1 cellular context compared by ENCODE assay signal in genomic region chr4:996994-997374, GRCh38.
TF ChIP-seq lines count a peak whose summit lies in the region.

No MANE protein-coding gene starts in this region.

TF ChIP-seq in GM23338, 12 proteins besides CTCF, POLR2A, EP300 and RAD21 (continued from another document):
- TF ChIP-seq, protein P1, sequence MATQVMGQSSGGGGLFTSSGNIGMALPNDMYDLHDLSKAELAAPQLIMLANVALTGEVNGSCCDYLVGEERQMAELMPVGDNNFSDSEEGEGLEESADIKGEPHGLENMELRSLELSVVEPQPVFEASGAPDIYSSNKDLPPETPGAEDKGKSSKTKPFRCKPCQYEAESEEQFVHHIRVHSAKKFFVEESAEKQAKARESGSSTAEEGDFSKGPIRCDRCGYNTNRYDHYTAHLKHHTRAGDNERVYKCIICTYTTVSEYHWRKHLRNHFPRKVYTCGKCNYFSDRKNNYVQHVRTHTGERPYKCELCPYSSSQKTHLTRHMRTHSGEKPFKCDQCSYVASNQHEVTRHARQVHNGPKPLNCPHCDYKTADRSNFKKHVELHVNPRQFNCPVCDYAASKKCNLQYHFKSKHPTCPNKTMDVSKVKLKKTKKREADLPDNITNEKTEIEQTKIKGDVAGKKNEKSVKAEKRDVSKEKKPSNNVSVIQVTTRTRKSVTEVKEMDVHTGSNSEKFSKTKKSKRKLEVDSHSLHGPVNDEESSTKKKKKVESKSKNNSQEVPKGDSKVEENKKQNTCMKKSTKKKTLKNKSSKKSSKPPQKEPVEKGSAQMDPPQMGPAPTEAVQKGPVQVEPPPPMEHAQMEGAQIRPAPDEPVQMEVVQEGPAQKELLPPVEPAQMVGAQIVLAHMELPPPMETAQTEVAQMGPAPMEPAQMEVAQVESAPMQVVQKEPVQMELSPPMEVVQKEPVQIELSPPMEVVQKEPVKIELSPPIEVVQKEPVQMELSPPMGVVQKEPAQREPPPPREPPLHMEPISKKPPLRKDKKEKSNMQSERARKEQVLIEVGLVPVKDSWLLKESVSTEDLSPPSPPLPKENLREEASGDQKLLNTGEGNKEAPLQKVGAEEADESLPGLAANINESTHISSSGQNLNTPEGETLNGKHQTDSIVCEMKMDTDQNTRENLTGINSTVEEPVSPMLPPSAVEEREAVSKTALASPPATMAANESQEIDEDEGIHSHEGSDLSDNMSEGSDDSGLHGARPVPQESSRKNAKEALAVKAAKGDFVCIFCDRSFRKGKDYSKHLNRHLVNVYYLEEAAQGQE (IDR thresholded peaks at IDR 0.05; ENCODE audit: unreplicated experiment) = no peak
- no peak for TF ChIP-seq ZNF331 (CRISPR knock-in tag; IDR thresholded peaks at IDR 0.05; ENCODE audit: low read depth)
- TF ChIP-seq JUNB (IDR thresholded peaks at IDR 0.05; ENCODE audit: unreplicated experiment) = no peak
TF ChIP-seq in GM23338: peak in this region for 0.
